ENCODE assay signal across 14 cellular contexts in genomic region chr3:80190051-80190450, GRCh38.
A peak's percentile ranks its signal among the peaks of the same experiment; 100 is the strongest.
DNase-seq lines count a peak whose midpoint lies in the region; ATAC-seq, FAIRE-seq and TF ChIP-seq lines count a peak whose summit lies in the region.
"Had no signal": no experiment of that assay in that cellular context is flagged by ENCODE, and none has a peak within 500 bp of the region (broad histone marks: within the 10 kb centered on the region; RNA-seq: fewer than 3 reads in every experiment).

No MANE protein-coding gene starts in this region.

- no TSS peak for BruUV-seq in HepG2 (replicated peaks; lab: Mats Ljungman, UMichigan)

- WGBS in right lobe of liver (ENCODE audit: insufficient coverage, low coverage, low lambda C conversion rate, missing lambda C conversion rate): 0% methylated on average over 3 of the region's 3 CpGs
- 0% methylated on average over 3 of the region's 3 CpGs for WGBS in HepG2 (ENCODE audit: low lambda C conversion rate)
- WGBS in heart left ventricle, 4 donors: 10 to 22% (median 20%) methylated on average over 3 of the region's 3 CpGs

- H3K4me3 ChIP-seq in right lobe of liver: no peak overlapping the region
- H3K4me3 ChIP-seq in HepG2 (replicated peaks in 1 of 3; ENCODE audit: insufficient read depth in 1 of 3, low read depth in 2 of 3, low read length in 3 of 3): no peak overlapping the region
- H3K4me3 ChIP-seq in heart left ventricle: no peak overlapping the region
- H3K4me3 ChIP-seq: ovary, upper lobe of left lung had no signal

- H3K9me3 ChIP-seq in right lobe of liver (no peaks in the 10 kb centered on the region), HepG2 (ENCODE audit: low read length) (no peaks in the 10 kb centered on the region), heart left ventricle (no peaks in the 10 kb centered on the region)
- H3K9me3 ChIP-seq: ovary, upper lobe of left lung had no signal

- POLR2A ChIA-PET in HepG2 (lab: Yijun Ruan, JAX) (no interaction called here), WTC11 (lab: Charles Lee) (no interaction called here)

- no peaks in the 10 kb centered on the region for H4K20me1 ChIP-seq in HepG2 (ENCODE audit: insufficient read depth, low read length)

- H3K4me1 Mint-ChIP-seq in WTC11: peaks cover 9% of the 10 kb centered on the region

- no peaks in the 10 kb centered on the region for H3K27me3 ChIP-seq in right lobe of liver
- H3K27me3 ChIP-seq in HepG2 (ENCODE audit: control insufficient read depth in 1 of 2, insufficient read depth in 2 of 2, low read length in 2 of 2): no peaks in the 10 kb centered on the region; a peak in 1 of 5 replicates
- H3K27me3 ChIP-seq in heart left ventricle: no peaks in the 10 kb centered on the region
- H3K27me3 ChIP-seq: ovary, upper lobe of left lung had no signal

- peaks cover 2% of the 10 kb centered on the region; the same call in 1 of the 2 replicates for H3K9me3 Mint-ChIP-seq in WTC11

- TF ChIP-seq CTCF in right lobe of liver (IDR thresholded peaks at IDR 0.05): no peak
- no peak for TF ChIP-seq CTCF in HepG2 (CRISPR knock-in tag; IDR thresholded peaks at IDR 0.05)
- no peak for TF ChIP-seq CTCF in WTC11 (IDR thresholded peaks at IDR 0.05)
- TF ChIP-seq CTCF in heart left ventricle (IDR thresholded peaks at IDR 0.05): no peak

- H3K36me3 ChIP-seq in right lobe of liver (no peaks in the 10 kb centered on the region), HepG2 (replicated peaks in 1 of 2; ENCODE audit: control insufficient read depth in 1 of 2, insufficient read depth in 2 of 2, low read length in 2 of 2) (no peaks in the 10 kb centered on the region), heart left ventricle (no peaks in the 10 kb centered on the region)
- H3K36me3 ChIP-seq: ovary, upper lobe of left lung had no signal

- no peak for DNase-seq in right lobe of liver
- no peak for DNase-seq in HepG2 (ENCODE audit: low spot score)
- DNase-seq in WTC11 (ENCODE audit: low spot score): no peak
- DNase-seq in glomerular endothelial cell (ENCODE audit: extremely low read depth, low read depth, low spot score): peak; percentile 97
- DNase-seq in urothelium cell line (ENCODE audit: low spot score): peak; percentile 57
- DNase-seq in heart left ventricle: no peak
- DNase-seq in RPMI8226: no peak
- DNase-seq: KBM-7, NCI-H510A treated with DMSO at 0.1 percent for 48 hours, ovary, upper lobe of left lung had no signal

- FAIRE-seq in HepG2 (lab: Jason Lieb, UNC): no peak
- no peak for FAIRE-seq in urothelium cell line (lab: Jason Lieb, UNC)

- H3K27ac ChIP-seq in right lobe of liver (no peak overlapping the region), HepG2 (ENCODE audit: extremely low read length, insufficient read depth, low read length) (no peak overlapping the region), heart left ventricle (no peak overlapping the region)
- H3K27ac ChIP-seq: ovary, upper lobe of left lung had no signal

- H3K4me1 ChIP-seq in right lobe of liver (no peaks in the 10 kb centered on the region), HepG2 (ENCODE audit: insufficient read depth, low read length) (no peaks in the 10 kb centered on the region), heart left ventricle (no peaks in the 10 kb centered on the region)
- H3K4me1 ChIP-seq: upper lobe of left lung had no signal

- ATAC-seq in right lobe of liver: peak; percentile 35 to 67 (median 48)
- ATAC-seq in HepG2: no peak
- ATAC-seq in WTC11: peak; percentile 70; the same call in 1 of the 2 replicates
- no peak for ATAC-seq in GM18505 (IDR thresholded peaks at IDR 0.05; ENCODE audit: unreplicated experiment)
- no peak for ATAC-seq in heart left ventricle

- no peaks in the 10 kb centered on the region for H3K79me2 ChIP-seq in HepG2 (ENCODE audit: insufficient read depth, low read length)

- TF ChIP-seq RAD21 in HepG2 (CRISPR knock-in tag; IDR thresholded peaks at IDR 0.05): no peak

- TF ChIP-seq EP300 in HepG2 (IDR thresholded peaks at IDR 0.05; ENCODE audit: low read depth in 2 of 2, low read length in 2 of 2) (no peak), HepG2 (CRISPR knock-in tag; IDR thresholded peaks at IDR 0.05; ENCODE audit: borderline replicate concordance) (no peak)

- CTCF ChIA-PET in HepG2 (lab: Yijun Ruan, JAX; ENCODE audit: low intra/inter-chr PET ratio, low total read pairs): no interaction called here
- CTCF ChIA-PET in WTC11 (lab: Charles Lee): no interaction called here

- H3K4me2 ChIP-seq in HepG2 (ENCODE audit: low read depth, low read length): no peak overlapping the region

- H3K27ac Mint-ChIP-seq in WTC11: peak overlapping the region; percentile 4; the same call in 1 of the 2 replicates
- H3K27ac Mint-ChIP-seq: T-helper 1 cell treated with Interleukin-12 subunit alpha and Interleukin-12 subunit beta and Interleukin-4 antibody, amounts not matched to agents 30 μg/mL and 1 μg/mL, for 36 hours had no signal

- in situ Hi-C loops in HepG2 (cut with HindIII; ENCODE audit: extremely low pct_ligation_motif_present, low pct_unique_long_range_greater_than_20kb): no loop called here

- H3K4me3 Mint-ChIP-seq in WTC11: no peak overlapping the region
- H3K4me3 Mint-ChIP-seq: T-helper 1 cell treated with Interleukin-12 subunit alpha and Interleukin-12 subunit beta and Interleukin-4 antibody, amounts not matched to agents 30 μg/mL and 1 μg/mL, for 36 hours had no signal

- H3K36me3 Mint-ChIP-seq in WTC11: no peaks in the 10 kb centered on the region
- H3K36me3 Mint-ChIP-seq: brain had no signal

- no peak overlapping the region for H3K9ac ChIP-seq in HepG2 (ENCODE audit: insufficient read depth, low read depth, low read length)

- TF ChIP-seq POLR2A in right lobe of liver (IDR thresholded peaks at IDR 0.05): no peak
- no peak for TF ChIP-seq POLR2A in HepG2 (IDR thresholded peaks at IDR 0.05; ENCODE audit: insufficient read depth in 1 of 2, low read depth in 2 of 2, low read length in 2 of 2)
- no peak for TF ChIP-seq POLR2A in GM18505 (IDR thresholded peaks at IDR 0.05; ENCODE audit: borderline replicate concordance, extremely low read depth, insufficient read depth, insufficient read length)
- no peak for TF ChIP-seq POLR2A in heart left ventricle (IDR thresholded peaks at IDR 0.05)

- no peaks in the 10 kb centered on the region for H3K27me3 Mint-ChIP-seq in WTC11 (ENCODE audit: low read depth)
- H3K27me3 Mint-ChIP-seq: brain had no signal

- H2AFZ ChIP-seq in HepG2 (ENCODE audit: low read length): no peak overlapping the region

- intact Hi-C loops in right lobe of liver (cut with DNase I): no loop called here
- intact Hi-C loops in HepG2 (cut with micrococcal nuclease; ENCODE audit: unreplicated experiment): no loop called here
- intact Hi-C loops in heart left ventricle (cut with DNase I): loop anchor here in 1 of 10 donors (10.0 kb wide), 1 partner anchor 255 kb away; no protein-coding TSS in a partner anchor

TF ChIP-seq in HepG2, 621 proteins besides CTCF, POLR2A, EP300 and RAD21:
- no peak for TF ChIP-seq NFE2 (CRISPR knock-in tag; IDR thresholded peaks at IDR 0.05)
- TF ChIP-seq ZNF761 (CRISPR knock-in tag; conservative IDR thresholded peaks at IDR 0.05): no peak
- no peak for TF ChIP-seq KAT8 (CRISPR knock-in tag; IDR thresholded peaks at IDR 0.05)
- no peak for TF ChIP-seq SOX13 (IDR thresholded peaks at IDR 0.05)
- no peak for TF ChIP-seq SOX13 (CRISPR knock-in tag; conservative IDR thresholded peaks at IDR 0.05 in 1 of 2, IDR thresholded peaks at IDR 0.05 in 1 of 2)
- no peak for TF ChIP-seq ZFYVE20 (CRISPR knock-in tag; IDR thresholded peaks at IDR 0.05; ENCODE audit: borderline replicate concordance, low read depth)
- no peak for TF ChIP-seq PLSCR1 (CRISPR knock-in tag; IDR thresholded peaks at IDR 0.05; ENCODE audit: borderline replicate concordance)
- no peak for TF ChIP-seq TBX2 (CRISPR knock-in tag; IDR thresholded peaks at IDR 0.05; ENCODE audit: borderline replicate concordance)
- no peak for TF ChIP-seq ZNF589 (CRISPR knock-in tag; conservative IDR thresholded peaks at IDR 0.05)
- no peak for TF ChIP-seq ZNF431 (CRISPR knock-in tag; IDR thresholded peaks at IDR 0.05; ENCODE audit: borderline replicate concordance, low read depth)

TF ChIP-seq in WTC11, 78 proteins besides CTCF, POLR2A, EP300 and RAD21:
- TF ChIP-seq, protein P1, sequence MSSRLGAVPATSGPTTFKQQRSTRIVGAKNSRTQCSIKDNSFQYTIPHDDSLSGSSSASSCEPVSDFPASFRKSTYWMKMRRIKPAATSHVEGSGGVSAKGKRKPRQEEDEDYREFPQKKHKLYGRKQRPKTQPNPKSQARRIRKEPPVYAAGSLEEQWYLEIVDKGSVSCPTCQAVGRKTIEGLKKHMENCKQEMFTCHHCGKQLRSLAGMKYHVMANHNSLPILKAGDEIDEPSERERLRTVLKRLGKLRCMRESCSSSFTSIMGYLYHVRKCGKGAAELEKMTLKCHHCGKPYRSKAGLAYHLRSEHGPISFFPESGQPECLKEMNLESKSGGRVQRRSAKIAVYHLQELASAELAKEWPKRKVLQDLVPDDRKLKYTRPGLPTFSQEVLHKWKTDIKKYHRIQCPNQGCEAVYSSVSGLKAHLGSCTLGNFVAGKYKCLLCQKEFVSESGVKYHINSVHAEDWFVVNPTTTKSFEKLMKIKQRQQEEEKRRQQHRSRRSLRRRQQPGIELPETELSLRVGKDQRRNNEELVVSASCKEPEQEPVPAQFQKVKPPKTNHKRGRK (CRISPR knock-in tag; IDR thresholded peaks at IDR 0.05; ENCODE audit: borderline replicate concordance): no peak
- TF ChIP-seq TEAD4 (CRISPR knock-in tag; IDR thresholded peaks at IDR 0.05): no peak
- no peak for TF ChIP-seq TEAD1 (CRISPR knock-in tag; IDR thresholded peaks at IDR 0.05)

Comparison
In these comparisons a context has a peak if more than half of its experiments do, and no peak if none do; other contexts are left out.
1. ATAC-seq: peak in right lobe of liver (4 of 4) and WTC11 (single experiment); none in HepG2 (single experiment), GM18505 (single experiment) and heart left ventricle (0 of 4).
2. DNase-seq: peak in glomerular endothelial cell (single experiment) and urothelium cell line (single experiment); none in right lobe of liver (0 of 3), HepG2 (single experiment), WTC11 (single experiment), heart left ventricle (0 of 5) and RPMI8226 (single experiment).